In the genomic region with DNA sequence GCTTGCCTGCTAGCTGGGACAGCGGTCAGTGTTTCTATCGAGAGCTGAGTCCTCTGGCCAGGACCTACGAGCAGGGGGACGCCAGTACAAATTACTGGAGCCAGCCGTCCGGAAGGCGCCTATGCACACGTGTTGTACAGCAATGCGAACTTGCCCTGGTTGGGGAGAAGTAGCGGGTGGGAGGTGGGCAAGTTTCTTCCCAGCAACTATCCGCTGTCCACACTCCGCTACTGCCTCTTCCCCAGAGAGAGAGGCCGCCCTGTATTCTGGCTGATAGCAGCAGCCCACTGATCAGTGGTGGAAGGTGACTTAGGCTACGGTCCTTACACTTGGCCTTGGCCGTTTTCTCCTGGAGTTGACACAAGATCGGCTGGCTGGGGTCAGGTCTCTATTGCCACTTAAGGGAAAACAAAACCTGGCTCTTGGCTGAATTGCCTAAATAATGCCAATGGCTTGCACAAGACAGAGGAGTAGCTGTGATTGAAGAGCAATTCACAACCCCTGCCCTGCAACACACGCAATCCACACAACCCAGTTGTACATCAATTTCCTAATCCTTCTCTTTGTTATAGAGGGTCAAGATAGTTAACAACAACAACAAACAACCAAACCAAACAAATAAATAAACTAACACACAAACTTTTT, we compare ENCODE assay signal across 1 cellular context.
TF ChIP-seq lines count a peak whose summit lies in the region.

No MANE protein-coding gene starts in this region.

TF ChIP-seq in neural cell, 6 proteins besides CTCF, POLR2A, EP300 and RAD21 (continued from another document):
- TF ChIP-seq SMC3 (conservative IDR thresholded peaks at IDR 0.05; ENCODE audit: poor library complexity) (no peak), TAF1 (IDR thresholded peaks at IDR 0.05; ENCODE audit: low read depth) (no peak)
TF ChIP-seq in neural cell: peak in this region for 0.
